In the genomic region with DNA sequence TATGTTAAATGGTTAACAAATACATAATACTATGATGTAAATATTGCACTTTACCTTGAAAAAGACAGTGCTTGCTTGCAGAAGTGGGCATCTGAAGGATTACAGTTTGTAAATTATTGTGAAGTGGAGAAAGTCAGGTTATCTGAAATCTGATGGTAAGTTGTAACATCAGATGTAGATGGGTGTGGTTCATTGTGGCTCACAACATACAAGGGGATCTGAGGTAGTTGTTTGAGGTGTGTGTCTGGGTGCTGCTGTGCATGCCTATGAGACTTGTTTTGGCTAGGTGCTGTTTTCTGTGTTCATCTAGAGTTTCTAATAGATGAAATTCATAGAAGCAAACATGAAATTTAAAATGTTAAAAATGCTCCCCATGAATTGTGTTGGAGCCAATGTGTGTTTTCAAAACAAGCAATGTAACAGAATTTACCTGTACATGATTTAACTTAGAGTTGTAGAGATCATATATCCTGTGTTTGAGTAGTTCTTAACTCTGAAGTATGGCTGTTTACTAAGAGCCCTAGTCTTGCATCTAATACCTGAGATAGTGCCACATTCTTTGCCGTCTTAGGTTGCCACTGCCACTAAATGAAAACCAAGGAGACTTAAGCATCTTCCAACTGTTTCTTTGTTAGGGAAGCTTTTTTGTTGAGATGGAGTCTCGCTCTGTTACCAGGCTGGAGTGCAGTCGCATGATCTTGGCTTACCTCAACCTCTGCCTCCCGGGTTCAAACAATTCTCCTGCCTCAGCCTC, we compare ENCODE assay signal across 15 cellular contexts. TPM values are rescaled to one million over a fixed set of nuclear protein-coding genes. Genes with fewer than 3 reads are reported as not detected.
DNase-seq lines count a peak whose midpoint lies in the region; ATAC-seq and TF ChIP-seq lines count a peak whose summit lies in the region.
"Had no signal": no experiment of that assay in that cellular context is flagged by ENCODE, and none has a peak within 500 bp of the region (broad histone marks: within the 10 kb centered on the region; RNA-seq: fewer than 3 reads in every experiment).

No MANE protein-coding gene starts in this region.

- no peak overlapping the region for H3K9ac ChIP-seq in mammary epithelial cell (ENCODE audit: insufficient read depth, low read length)

- no peaks in the 10 kb centered on the region for H3K27me3 Mint-ChIP-seq in MCF 10A (ENCODE audit: insufficient read depth, unreplicated experiment)
- no peaks in the 10 kb centered on the region for H3K27me3 Mint-ChIP-seq in T-helper 2 cell treated with Interferon-gamma antibody and Interleukin-4, amounts not matched to agents 5 μg/mL and 100 μg/mL, for 36 hours (ENCODE audit: low read depth)
- H3K27me3 Mint-ChIP-seq in endothelial cell (ENCODE audit: unreplicated experiment), result peaks cover 2% of the 10 kb centered on the region
- no peaks in the 10 kb centered on the region for H3K27me3 Mint-ChIP-seq in stimulated activated naive B cell treated with anti-CD40 and anti-IgM and Interleukin-4, amounts not matched to agents 10 μg/mL and 1 μg/mL and 100 μg/mL, for 72 hours

- 100% methylated on average over 1 of the region's 4 CpGs for whole genome bisulfite sequencing in mammary epithelial cell (ENCODE audit: low coverage, missing lambda C conversion rate)

- in situ Hi-C loops in mammary epithelial cell (cut with MboI; ENCODE audit: low sequenced_read_pairs in 2 of 2), result no loop called here

- H3K27ac ChIP-seq in mammary epithelial cell (ENCODE audit: insufficient read depth, low read depth, low read length), result no peak overlapping the region

- peaks cover 40% of the 10 kb centered on the region for H3K4me1 Mint-ChIP-seq in MCF 10A (ENCODE audit: insufficient read depth, unreplicated experiment)
- H3K4me1 Mint-ChIP-seq in T-helper 2 cell treated with Interferon-gamma antibody and Interleukin-4, amounts not matched to agents 5 μg/mL and 100 μg/mL, for 36 hours (ENCODE audit: low read depth), result peaks cover 52% of the 10 kb centered on the region
- peaks cover 6% of the 10 kb centered on the region for H3K4me1 Mint-ChIP-seq in endothelial cell (ENCODE audit: unreplicated experiment)
- H3K4me1 Mint-ChIP-seq in stimulated activated naive B cell treated with anti-CD40 and anti-IgM and Interleukin-4, amounts not matched to agents 10 μg/mL and 1 μg/mL and 100 μg/mL, for 72 hours, result peaks cover 46 to 73% of the 10 kb centered on the region in 2 donors

- no peak for DNase-seq in MCF 10A (ENCODE audit: unreplicated experiment)
- DNase-seq in mammary epithelial cell, result no peak
- DNase-seq in T-helper 2 cell treated with Interferon-gamma antibody and Interleukin-4, amounts not matched to agents 5 μg/mL and 100 μg/mL, for 36 hours (ENCODE audit: low spot score), result no peak
- DNase-seq in endothelial cell (ENCODE audit: low spot score), result no peak
- DNase-seq in stimulated activated naive B cell treated with anti-CD40 and anti-IgM and Interleukin-4, amounts not matched to agents 10 μg/mL and 1 μg/mL and 100 μg/mL, for 72 hours, result no peak
- no peak for DNase-seq in MV-4-11 (lab: John Stamatoyannopoulos, UW)
- DNase-seq: activated effector memory CD4-positive, alpha-beta T cell treated with anti-CD3 and anti-CD28 coated beads, Interleukin-2, amount 50 U/mL, for 16 hours; DMS153; HFFc6; mesenchymal stem cell; NCI-H187 treated with DMSO at 0.1 percent for 48 hours; NCI-H526 treated with DMSO at 0.1 percent for 48 hours had no signal

- peaks cover 7% of the 10 kb centered on the region for H4K20me1 ChIP-seq in mammary epithelial cell (ENCODE audit: insufficient read depth, low read length)

- BruUV-seq in MCF 10A (replicated peaks; lab: Mats Ljungman, UMichigan), result no TSS peak
- BruUV-seq in mammary epithelial cell (replicated peaks; lab: Mats Ljungman, UMichigan), result no TSS peak

- TF ChIP-seq CTCF in MCF 10A (IDR thresholded peaks at IDR 0.05; ENCODE audit: unreplicated experiment) (no peak), mammary epithelial cell (conservative IDR thresholded peaks at IDR 0.05 in 1 of 2, IDR thresholded peaks at IDR 0.05 in 1 of 2; ENCODE audit: extremely low read depth in 1 of 2, insufficient read depth in 1 of 2, low read depth in 1 of 2, low read length in 2 of 2) (no peak), endothelial cell (IDR thresholded peaks at IDR 0.05; ENCODE audit: unreplicated experiment) (no peak)

- dilution Hi-C loops in mammary epithelial cell (cut with HindIII; ENCODE audit: low sequenced_read_pairs), result loop anchor here (5.0 kb wide), 1 partner anchor 73 kb away; no protein-coding TSS in a partner anchor

- H3K9me3 ChIP-seq in mammary epithelial cell (replicated peaks; ENCODE audit: insufficient read depth, low read length), result no peaks in the 10 kb centered on the region

- no peak overlapping the region for H3K4me3 Mint-ChIP-seq in MCF 10A (ENCODE audit: unreplicated experiment)
- H3K4me3 Mint-ChIP-seq in T-helper 2 cell treated with Interferon-gamma antibody and Interleukin-4, amounts not matched to agents 5 μg/mL and 100 μg/mL, for 36 hours, result peak overlapping the region; percentile 55
- no peak overlapping the region for H3K4me3 Mint-ChIP-seq in endothelial cell (ENCODE audit: unreplicated experiment)
- H3K4me3 Mint-ChIP-seq in stimulated activated naive B cell treated with anti-CD40 and anti-IgM and Interleukin-4, amounts not matched to agents 10 μg/mL and 1 μg/mL and 100 μg/mL, for 72 hours, result peak overlapping the region; percentile 33 to 56
- H3K4me3 Mint-ChIP-seq: HFFc6 had no signal

- intact Hi-C loops in MCF 10A (cut with micrococcal nuclease) (no loop called here), mammary epithelial cell (cut with micrococcal nuclease) (no loop called here)

- H2AFZ ChIP-seq in mammary epithelial cell (ENCODE audit: low read depth, low read length), result no peak overlapping the region

- no peaks in the 10 kb centered on the region for H3K4me1 ChIP-seq in mammary epithelial cell (ENCODE audit: insufficient read depth, low read length)

- no peak for ATAC-seq in stimulated activated naive B cell treated with anti-CD40 and anti-IgM and Interleukin-4, amounts not matched to agents 10 μg/mL and 1 μg/mL and 100 μg/mL, for 72 hours (replicated peaks)
- ATAC-seq in HG03097 (IDR thresholded peaks at IDR 0.05; ENCODE audit: low FRiP score, unreplicated experiment), result no peak
- ATAC-seq in HG02884 (IDR thresholded peaks at IDR 0.05; ENCODE audit: unreplicated experiment), result no peak

- no peaks in the 10 kb centered on the region for H3K36me3 ChIP-seq in mammary epithelial cell (ENCODE audit: insufficient read depth, low read length)

- H3K36me3 Mint-ChIP-seq in MCF 10A (ENCODE audit: insufficient read depth, unreplicated experiment) (peaks cover 19% of the 10 kb centered on the region), endothelial cell (ENCODE audit: low read depth, unreplicated experiment) (no peaks in the 10 kb centered on the region)
- peaks cover 25% of the 10 kb centered on the region for H3K36me3 Mint-ChIP-seq in T-helper 2 cell treated with Interferon-gamma antibody and Interleukin-4, amounts not matched to agents 5 μg/mL and 100 μg/mL, for 36 hours (ENCODE audit: low read depth)
- H3K36me3 Mint-ChIP-seq in stimulated activated naive B cell treated with anti-CD40 and anti-IgM and Interleukin-4, amounts not matched to agents 10 μg/mL and 1 μg/mL and 100 μg/mL, for 72 hours, result peaks cover 16 to 38% of the 10 kb centered on the region in 2 donors

- H3K4me3 ChIP-seq in mammary epithelial cell (replicated peaks in 1 of 3; ENCODE audit: insufficient read depth in 1 of 3, low read depth in 2 of 3, low read length in 3 of 3), result no peak overlapping the region
- H3K4me3 ChIP-seq: skin epidermis had no signal

- H3K79me2 ChIP-seq in mammary epithelial cell (ENCODE audit: insufficient read depth, low read length), result peaks cover 98% of the 10 kb centered on the region

- H3K27me3 ChIP-seq in mammary epithelial cell (ENCODE audit: insufficient read depth, low read length), result no peaks in the 10 kb centered on the region

- H3K9me3 Mint-ChIP-seq in MCF 10A (ENCODE audit: unreplicated experiment) (no peaks in the 10 kb centered on the region), endothelial cell (ENCODE audit: unreplicated experiment) (no peaks in the 10 kb centered on the region)
- peaks cover 4% of the 10 kb centered on the region for H3K9me3 Mint-ChIP-seq in T-helper 2 cell treated with Interferon-gamma antibody and Interleukin-4, amounts not matched to agents 5 μg/mL and 100 μg/mL, for 36 hours
- peaks cover 4 to 7% of the 10 kb centered on the region in 2 donors for H3K9me3 Mint-ChIP-seq in stimulated activated naive B cell treated with anti-CD40 and anti-IgM and Interleukin-4, amounts not matched to agents 10 μg/mL and 1 μg/mL and 100 μg/mL, for 72 hours
- H3K9me3 Mint-ChIP-seq: HFFc6 had no signal

- CTCF ChIA-PET in MCF 10A (lab: Yijun Ruan, JAX) (interaction anchor here (0.6 to 1.6 kb wide), 3 partner anchors 18 to 204 kb away, joined by 3 to 5 read pairs (median 3); no protein-coding TSS in a partner anchor), mammary epithelial cell (lab: Charles Lee; ENCODE audit: low non-redundant PET) (no interaction called here)

- no peak overlapping the region for H3K4me2 ChIP-seq in mammary epithelial cell (ENCODE audit: insufficient read depth, low read depth, low read length)

- POLR2A ChIA-PET in MCF 10A (lab: Yijun Ruan, JAX), result interaction anchor here (2.1 kb wide), 1 partner anchor 12 kb away, joined by 34 read pairs; the partner anchor contains the start of genes NAA15 and NDUFC1

- peak overlapping the region; percentile 87 for H3K27ac Mint-ChIP-seq in MCF 10A (ENCODE audit: low read depth, unreplicated experiment)
- peak overlapping the region; percentile 29 for H3K27ac Mint-ChIP-seq in T-helper 2 cell treated with Interferon-gamma antibody and Interleukin-4, amounts not matched to agents 5 μg/mL and 100 μg/mL, for 36 hours
- H3K27ac Mint-ChIP-seq in endothelial cell (ENCODE audit: unreplicated experiment), result peak overlapping the region; percentile 17
- H3K27ac Mint-ChIP-seq in stimulated activated naive B cell treated with anti-CD40 and anti-IgM and Interleukin-4, amounts not matched to agents 10 μg/mL and 1 μg/mL and 100 μg/mL, for 72 hours, result peak overlapping the region; percentile 90
- H3K27ac Mint-ChIP-seq: HFFc6 had no signal

RNA-seq across cellular contexts. Expression of gene NDUFC1, which starts 11.9 kb away (rescaled TPM):
- total RNA-seq in MCF 10A (2022) (86.1 and 102 TPM in 2 replicates), mammary epithelial cell (10 to 100 TPM; 15.5 to 51.7 TPM), endothelial cell (ENCODE audit: unreplicated experiment) (44.8 TPM)
- 32.7 TPM for polyA plus RNA-seq in mammary epithelial cell
- polyA minus RNA-seq in mammary epithelial cell, result 2.3 TPM

RNA-seq across cellular contexts. Expression of gene NAA15, which starts 12.9 kb away (rescaled TPM):
- total RNA-seq in MCF 10A (2022) (54.9 and 80.6 TPM in 2 replicates), mammary epithelial cell (10 to 100 TPM; 35.5 to 76.3 TPM), endothelial cell (ENCODE audit: unreplicated experiment) (37.8 TPM)
- 18.3 TPM for polyA plus RNA-seq in mammary epithelial cell
- polyA minus RNA-seq in mammary epithelial cell, result 55.2 TPM

RNA-seq across cellular contexts. Expression of gene MGARP, which starts 34.2 kb away (rescaled TPM):
- total RNA-seq in MCF 10A (2022) (not detected in 2 replicates), mammary epithelial cell (1 to 10 TPM; 4.7 to 5.5 TPM), endothelial cell (ENCODE audit: unreplicated experiment) (not detected)
- polyA plus RNA-seq in mammary epithelial cell, result 2.7 TPM
- polyA minus RNA-seq in mammary epithelial cell, result not detected

Comparison
In these comparisons a context has a peak if more than half of its experiments do, and no peak if none do; other contexts are left out.
1. H3K27ac Mint-ChIP-seq: peak in every context shown above with its lines; median percentile 90 in stimulated activated naive B cell treated with anti-CD40 and anti-IgM and Interleukin-4, amounts not matched to agents 10 μg/mL and 1 μg/mL and 100 μg/mL, for 72 hours; 87 in MCF 10A; 29 in T-helper 2 cell treated with Interferon-gamma antibody and Interleukin-4, amounts not matched to agents 5 μg/mL and 100 μg/mL, for 36 hours; 17 in endothelial cell.
2. H3K4me3 Mint-ChIP-seq: peak in T-helper 2 cell treated with Interferon-gamma antibody and Interleukin-4, amounts not matched to agents 5 μg/mL and 100 μg/mL, for 36 hours (single experiment) and stimulated activated naive B cell treated with anti-CD40 and anti-IgM and Interleukin-4, amounts not matched to agents 10 μg/mL and 1 μg/mL and 100 μg/mL, for 72 hours (2 of 2); none in MCF 10A (single experiment) and endothelial cell (single experiment).